ENCODE assay signal across 25 cellular contexts in genomic region chr1:41587791-41588190, GRCh38.
"Had no signal": no experiment of that assay in that cellular context is flagged by ENCODE, and none has a peak within 500 bp of the region (broad histone marks: within the 10 kb centered on the region; RNA-seq: fewer than 3 reads in every experiment).

No MANE protein-coding gene starts in this region.

- H3K36me3 ChIP-seq: left ventricle myocardium inferior, pancreas, prostate gland, thoracic aorta, upper lobe of right lung had no signal

- H3K4me1 ChIP-seq: heart right ventricle, left ventricle myocardium inferior, pancreas, prostate gland, suprapubic skin, tibial artery, upper lobe of right lung had no signal

- DNase-seq: heart right ventricle; hippocampal formation; kidney; left ventricle myocardium inferior; mesendoderm; pancreas; retina; right cardiac atrium; stimulated activated CD4-positive, alpha-beta T cell treated with anti-CD3 and anti-CD28 coated beads, Interleukin-12 subunit alpha, Interleukin-12 subunit beta, amount 100 ng/mL, for 4 hours; stimulated activated CD4-positive, alpha-beta T cell treated with anti-CD3 and anti-CD28 coated beads, Interleukin-15, amount 100 ng/mL, for 24 hours; stimulated activated CD4-positive, alpha-beta T cell treated with anti-CD3 and anti-CD28 coated beads, Interleukin-2, amount 100 ng/mL, for 24 hours; stimulated activated CD4-positive, alpha-beta T cell treated with anti-CD3 and anti-CD28 coated beads, Interleukin-4, amount 100 ng/mL, for 1 hour; stimulated activated naive B cell treated with anti-CD40 and anti-IgM and Interleukin-4, amounts not matched to agents 10 μg/mL and 1 μg/mL and 100 μg/mL, for 72 hours; stimulated activated naive CD8-positive, alpha-beta T cell treated with anti-CD3 and anti-CD28 coated beads, Interleukin-15, Interleukin-2, amounts not matched to agents 100 U/mL and 50 U/mL, for 24 hours; tibial artery; trophoblast cell; upper lobe of right lung had no signal

- H3K4me3 ChIP-seq: heart right ventricle, left ventricle myocardium inferior, lung, pancreas, prostate gland, skin epidermis, suprapubic skin, thoracic aorta, tibial artery, upper lobe of right lung had no signal

- H3K9me3 ChIP-seq: pancreas, prostate gland, suprapubic skin, thoracic aorta, tibial artery, upper lobe of right lung had no signal

- H3K27me3 ChIP-seq: heart right ventricle, pancreas, suprapubic skin, tibial artery, upper lobe of right lung had no signal

- H3K27ac ChIP-seq: heart right ventricle, left ventricle myocardium inferior, pancreas, prostate gland, skin epidermis, suprapubic skin, thoracic aorta, tibial artery, upper lobe of right lung had no signal

- ATAC-seq: heart right ventricle; naive thymus-derived CD4-positive, alpha-beta T cell; natural killer cell treated with Interleukin-12 subunit alpha and Interleukin-12 subunit beta and Interleukin-15 and Interleukin-18, amount 100 ng/mL, for 72 hours; pancreas; right cardiac atrium; sciatic nerve; stimulated activated naive B cell treated with anti-CD40 and anti-IgM and Interleukin-4, amounts not matched to agents 10 μg/mL and 1 μg/mL and 100 μg/mL, for 72 hours; stimulated activated naive CD8-positive, alpha-beta T cell treated with anti-CD3 and anti-CD28 coated beads, Interleukin-15, Interleukin-2, amounts not matched to agents 100 U/mL and 50 U/mL, for 24 hours; upper lobe of right lung had no signal
